Comparison of ENCODE assay signal across 21 cellular contexts in the genomic region with DNA sequence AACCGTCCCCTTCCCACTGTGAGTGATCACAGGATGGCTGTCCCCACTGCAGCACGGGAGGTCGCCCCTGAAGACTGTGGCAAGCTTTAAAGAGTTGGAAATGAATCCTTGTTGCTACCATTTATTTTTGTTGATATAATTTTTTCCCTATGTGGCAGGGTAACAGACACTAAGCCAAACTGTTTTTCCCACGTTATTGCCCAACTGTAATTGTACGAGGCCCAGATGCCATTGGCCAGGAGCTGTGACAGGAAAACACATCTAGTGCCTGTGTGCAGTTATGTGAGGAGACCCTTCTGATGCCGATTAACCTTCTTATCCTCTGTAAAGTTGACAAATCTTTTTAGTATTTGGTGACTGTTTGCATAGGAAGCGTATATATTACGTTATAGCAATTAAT. TPM values are rescaled to one million over a fixed set of nuclear protein-coding genes. Genes with fewer than 3 reads are reported as not detected.
DNase-seq lines count a peak whose midpoint lies in the region; ATAC-seq, FAIRE-seq and TF ChIP-seq lines count a peak whose summit lies in the region.
"Had no signal": no experiment of that assay in that cellular context is flagged by ENCODE, and none has a peak within 500 bp of the region (broad histone marks: within the 10 kb centered on the region; RNA-seq: fewer than 3 reads in every experiment).

No MANE protein-coding gene starts in this region.

- no peak for FAIRE-seq in GM19239 (lab: Jason Lieb, UNC)
- FAIRE-seq: A204.1, GM12892, GM18507, HepG2 had no signal

- H3K9me3 ChIP-seq in body of pancreas, result no peaks in the 10 kb centered on the region

- no peaks in the 10 kb centered on the region for H3K9me3 Mint-ChIP-seq in mesothelial cell of epicardium
- H3K9me3 Mint-ChIP-seq in activated T-helper 2 cell treated with anti-CD3 and anti-CD28 coated beads, Interferon-gamma antibody, Interleukin-2, Interleukin-4, amounts not matched to agents 10 μg/mL and 5 μg/mL and 100 μg/mL, durations not matched to agents 14 hours and 24 hours and 36 hours, result no peaks in the 10 kb centered on the region
- H3K9me3 Mint-ChIP-seq: CD4-positive, alpha-beta T cell; HFFc6; IgD-negative memory B cell had no signal

- peak overlapping the region; percentile 78 for H3K27ac Mint-ChIP-seq in mesothelial cell of epicardium
- H3K27ac Mint-ChIP-seq in activated T-helper 2 cell treated with anti-CD3 and anti-CD28 coated beads, Interferon-gamma antibody, Interleukin-2, Interleukin-4, amounts not matched to agents 10 μg/mL and 5 μg/mL and 100 μg/mL, durations not matched to agents 14 hours and 24 hours and 36 hours, result no peak overlapping the region
- H3K27ac Mint-ChIP-seq: CD4-positive, alpha-beta T cell; HFFc6; IgD-negative memory B cell had no signal

- H3K36me3 ChIP-seq in body of pancreas (replicated peaks in 1 of 2; ENCODE audit: insufficient read depth in 1 of 2, low read depth in 2 of 2), result no peaks in the 10 kb centered on the region

- intact Hi-C loops in body of pancreas (cut with DNase I), result no loop called here
- intact Hi-C loops in activated T-helper 2 cell treated with anti-CD3 and anti-CD28 coated beads, Interferon-gamma antibody, Interleukin-2, Interleukin-4, amounts not matched to agents 10 μg/mL and 5 μg/mL and 100 μg/mL, durations not matched to agents 14 hours and 24 hours and 36 hours (cut with micrococcal nuclease), result no loop called here

- H3K27me3 ChIP-seq in body of pancreas, result no peaks in the 10 kb centered on the region

- peak overlapping the region in 1 of 4 donors; percentile 14 for H3K27ac ChIP-seq in body of pancreas
- H3K27ac ChIP-seq: C4-2B had no signal

- peak in 2 of 4 donors; percentile 29 to 35 for DNase-seq in body of pancreas
- DNase-seq in mesothelial cell of epicardium (ENCODE audit: low spot score in 2 of 2, unreplicated experiment in 2 of 2), result no peak
- peak; percentile 39 for DNase-seq in retina
- DNase-seq in activated T-helper 2 cell treated with anti-CD3 and anti-CD28 coated beads, Interferon-gamma antibody, Interleukin-2, Interleukin-4, amounts not matched to agents 10 μg/mL and 5 μg/mL and 100 μg/mL, durations not matched to agents 14 hours and 24 hours and 36 hours (ENCODE audit: low spot score), result no peak
- DNase-seq in GM19239 (ENCODE audit: insufficient read length, low spot score), result no peak
- no peak for DNase-seq in COLO829 (ENCODE audit: low spot score)
- DNase-seq: AML-193; CD4-positive, alpha-beta T cell; DMS153; DMS79; GDM1; GOT3; H7; HFFc6 had no signal

- TF ChIP-seq CTCF in body of pancreas (IDR thresholded peaks at IDR 0.05) (no peak), mesothelial cell of epicardium (IDR thresholded peaks at IDR 0.05; ENCODE audit: unreplicated experiment) (no peak)

- no peak overlapping the region for H3K4me3 Mint-ChIP-seq in mesothelial cell of epicardium
- no peak overlapping the region for H3K4me3 Mint-ChIP-seq in activated T-helper 2 cell treated with anti-CD3 and anti-CD28 coated beads, Interferon-gamma antibody, Interleukin-2, Interleukin-4, amounts not matched to agents 10 μg/mL and 5 μg/mL and 100 μg/mL, durations not matched to agents 14 hours and 24 hours and 36 hours (ENCODE audit: low read depth)
- H3K4me3 Mint-ChIP-seq: CD4-positive, alpha-beta T cell; HFFc6; IgD-negative memory B cell had no signal

- H3K4me3 ChIP-seq in body of pancreas, result no peak overlapping the region

- TF ChIP-seq POLR2A in body of pancreas (IDR thresholded peaks at IDR 0.05), result no peak

- WGBS in body of pancreas, 2 donors, result 44 to 71% methylated on average over 8 of the region's 8 CpGs

- H3K4me1 Mint-ChIP-seq in mesothelial cell of epicardium, result peaks cover 53% of the 10 kb centered on the region
- H3K4me1 Mint-ChIP-seq in activated T-helper 2 cell treated with anti-CD3 and anti-CD28 coated beads, Interferon-gamma antibody, Interleukin-2, Interleukin-4, amounts not matched to agents 10 μg/mL and 5 μg/mL and 100 μg/mL, durations not matched to agents 14 hours and 24 hours and 36 hours (ENCODE audit: low read depth), result peaks cover under 1% of the 10 kb centered on the region

- no peaks in the 10 kb centered on the region for H3K36me3 Mint-ChIP-seq in mesothelial cell of epicardium
- peaks cover 9% of the 10 kb centered on the region for H3K36me3 Mint-ChIP-seq in activated T-helper 2 cell treated with anti-CD3 and anti-CD28 coated beads, Interferon-gamma antibody, Interleukin-2, Interleukin-4, amounts not matched to agents 10 μg/mL and 5 μg/mL and 100 μg/mL, durations not matched to agents 14 hours and 24 hours and 36 hours (ENCODE audit: low read depth)

- H3K27me3 Mint-ChIP-seq in mesothelial cell of epicardium (ENCODE audit: low read depth), result no peaks in the 10 kb centered on the region
- no peaks in the 10 kb centered on the region for H3K27me3 Mint-ChIP-seq in activated T-helper 2 cell treated with anti-CD3 and anti-CD28 coated beads, Interferon-gamma antibody, Interleukin-2, Interleukin-4, amounts not matched to agents 10 μg/mL and 5 μg/mL and 100 μg/mL, durations not matched to agents 14 hours and 24 hours and 36 hours (ENCODE audit: low read depth)
- H3K27me3 Mint-ChIP-seq: CD4-positive, alpha-beta T cell; IgD-negative memory B cell had no signal

- peaks cover 19% of the 10 kb centered on the region for H3K4me1 ChIP-seq in body of pancreas

- peak; percentile 83 for ATAC-seq in body of pancreas
- ATAC-seq: HCT116, HepG2 had no signal

RNA-seq across cellular contexts. Expression of gene MRPS9, which starts 44.2 kb away (rescaled TPM):
- total RNA-seq in body of pancreas (10 to 100 TPM; 12.2 to 13.2 TPM), mesothelial cell of epicardium (36.2 to 39.6 TPM (median 37.1 TPM) in 3 replicates)
- total RNA-seq in activated T-helper 2 cell treated with anti-CD3 and anti-CD28 coated beads, Interferon-gamma antibody, Interleukin-2, Interleukin-4, amounts not matched to agents 10 μg/mL and 5 μg/mL and 100 μg/mL, durations not matched to agents 14 hours and 24 hours and 36 hours, result 28.8 and 31.9 TPM in 2 replicates
